In genomic region chr1:114458208-114458777, GRCh38 we compare ENCODE assay signal across 10 cellular contexts. TPM values are rescaled to one million over a fixed set of nuclear protein-coding genes. Genes with fewer than 3 reads are reported as not detected.
DNase-seq lines count a peak whose midpoint lies in the region; ATAC-seq, FAIRE-seq and TF ChIP-seq lines count a peak whose summit lies in the region.
"Had no signal": no experiment of that assay in that cellular context is flagged by ENCODE, and none has a peak within 500 bp of the region (broad histone marks: within the 10 kb centered on the region; RNA-seq: fewer than 3 reads in every experiment).

No MANE protein-coding gene starts in this region.

- H3K79me2 ChIP-seq in endothelial cell of umbilical vein (ENCODE audit: control insufficient read depth, insufficient read depth, low read length): peaks cover 8% of the 10 kb centered on the region

- no peaks in the 10 kb centered on the region for H3K27me3 ChIP-seq in endothelial cell of umbilical vein (ENCODE audit: control insufficient read depth in 2 of 2, insufficient read depth in 2 of 2, low read length in 2 of 2)

- DNase-seq in activated CD4-positive, CD25-positive, alpha-beta regulatory T cell treated with anti-CD3 and anti-CD28 coated beads, Interleukin-2, amount 50 U/mL, for 72 hours: no peak
- DNase-seq in RPMI7951 (ENCODE audit: low read depth) (peak; percentile 63), endothelial cell of umbilical vein (ENCODE audit: low read depth, low spot score) (peak; percentile 76), retinal pigment epithelial cell (ENCODE audit: low read depth) (peak; percentile 74), GM10266 (ENCODE audit: extremely low spot score) (no peak), NCI-H2196 (lab: John Stamatoyannopoulos, UW; ENCODE audit: unreplicated experiment) (no peak), NCI-H2171 (lab: John Stamatoyannopoulos, UW) (no peak)
- DNase-seq: nephron progenitor cell; stimulated activated naive CD4-positive, alpha-beta T cell treated with Interleukin-2 at 50 U/mL for 16 hours had no signal

- peak; percentile 70 for FAIRE-seq in endothelial cell of umbilical vein (lab: Jason Lieb, UNC)

- TF ChIP-seq POLR2A in endothelial cell of umbilical vein (IDR thresholded peaks at IDR 0.05; ENCODE audit: low read depth, low read length): no peak

- peaks cover 5% of the 10 kb centered on the region for H3K9me3 ChIP-seq in endothelial cell of umbilical vein (replicated peaks; ENCODE audit: control insufficient read depth, insufficient read depth, low read length)

- H3K4me1 ChIP-seq in endothelial cell of umbilical vein (ENCODE audit: control insufficient read depth, extremely low read depth, insufficient read depth, low read length): peaks cover 20% of the 10 kb centered on the region

- intact Hi-C loops in endothelial cell of umbilical vein (cut with micrococcal nuclease): no loop called here

- H2AFZ ChIP-seq in endothelial cell of umbilical vein (ENCODE audit: low read depth, low read length): no peak overlapping the region

- TF ChIP-seq CTCF in endothelial cell of umbilical vein (IDR thresholded peaks at IDR 0.05; ENCODE audit: extremely low read depth in 1 of 2, insufficient read depth in 1 of 2, low read depth in 1 of 2, low read length in 2 of 2): no peak
- no peak for TF ChIP-seq CTCF in retinal pigment epithelial cell (conservative IDR thresholded peaks at IDR 0.05; ENCODE audit: low read depth, low read length)
- TF ChIP-seq CTCF in GM10266 (IDR thresholded peaks at IDR 0.05; ENCODE audit: control insufficient read depth, insufficient read depth, low read depth, missing control alignments): no peak

- BruUV-seq in endothelial cell of umbilical vein (replicated peaks; lab: Mats Ljungman, UMichigan): no TSS peak

- CTCF ChIA-PET in endothelial cell of umbilical vein (lab: Charles Lee): interaction anchor here (1.1 kb wide), 1 partner anchor 10 kb away, joined by 3 read pairs; no protein-coding TSS in a partner anchor

- no peak overlapping the region for H3K9ac ChIP-seq in endothelial cell of umbilical vein (replicated peaks; ENCODE audit: extremely low read depth, insufficient read depth, low read length)

- H3K4me3 ChIP-seq in endothelial cell of umbilical vein (replicated peaks in 1 of 3; ENCODE audit: insufficient read depth in 1 of 3, low read depth in 1 of 3, low read length in 3 of 3): no peak overlapping the region
- H3K4me3 ChIP-seq in retinal pigment epithelial cell (ENCODE audit: low read length): no peak overlapping the region

- no peaks in the 10 kb centered on the region for H4K20me1 ChIP-seq in endothelial cell of umbilical vein (replicated peaks; ENCODE audit: control insufficient read depth, extremely low read depth, insufficient read depth, low read length)

- POLR2A ChIA-PET in endothelial cell of umbilical vein (lab: Charles Lee): no interaction called here

- peaks cover 1 to 5% of the 10 kb centered on the region in 2 experiments for H3K36me3 ChIP-seq in endothelial cell of umbilical vein (ENCODE audit: control insufficient read depth in 2 of 2, extremely low read depth in 1 of 2, insufficient read depth in 2 of 2, low read length in 2 of 2)

- H3K4me2 ChIP-seq in endothelial cell of umbilical vein (ENCODE audit: insufficient read depth, low read length): peak overlapping the region; percentile 16

- H3K9me1 ChIP-seq in endothelial cell of umbilical vein (replicated peaks; ENCODE audit: control insufficient read depth, extremely low read depth, insufficient read depth, low read length): no peaks in the 10 kb centered on the region

- peak overlapping the region; percentile 21 for H3K27ac ChIP-seq in endothelial cell of umbilical vein (ENCODE audit: insufficient read depth, low read depth, low read length)

- dilution Hi-C loops in endothelial cell of umbilical vein (cut with MboI; ENCODE audit: extremely low pct_ligation_motif_present, low sequenced_read_pairs): no loop called here

- ATAC-seq in activated CD4-positive, CD25-positive, alpha-beta regulatory T cell treated with anti-CD3 and anti-CD28 coated beads, Interleukin-2, amount 50 U/mL, for 24 hours: peak; percentile 73 to 88

TF ChIP-seq in endothelial cell of umbilical vein, 7 proteins besides CTCF, POLR2A, EP300 and RAD21:
- peak; percentile 45 for TF ChIP-seq JUN (IDR thresholded peaks at IDR 0.05; ENCODE audit: borderline replicate concordance, insufficient read depth, insufficient read length, low read depth)
- peak; percentile 84 for TF ChIP-seq GATA2 (IDR thresholded peaks at IDR 0.05; ENCODE audit: insufficient read depth, insufficient read length, low read depth, low read length)
- peak; percentile 78 for TF ChIP-seq FOS (IDR thresholded peaks at IDR 0.05; ENCODE audit: borderline replicate concordance, insufficient read depth, low read length)
- no peak for TF ChIP-seq POLR2AphosphoS5 (IDR thresholded peaks at IDR 0.05; ENCODE audit: insufficient read depth, low read depth, low read length)

RNA-seq across cellular contexts. Expression of gene TRIM33, which starts 52.7 kb away (rescaled TPM):
- total RNA-seq in RPMI7951 (2014; rRNA removed; shearing (Covaris generic)): 16.1 and 22.3 TPM in 2 replicates
- 29.1 and 29.7 TPM in 2 replicates for total RNA-seq in endothelial cell of umbilical vein
- polyA plus RNA-seq in endothelial cell of umbilical vein: 8.9 and 10.3 TPM in 2 replicates
- 7.2 and 7.4 TPM in 2 replicates for polyA plus RNA-seq in endothelial cell of umbilical vein (2011; cell fraction: cytosol; rRNA removed)
- polyA plus RNA-seq in endothelial cell of umbilical vein (2011; cell fraction: nucleus; rRNA removed): 42.5 and 50.3 TPM in 2 replicates
- 13.6 and 17.9 TPM in 2 replicates for polyA plus RNA-seq in endothelial cell of umbilical vein (2012)
- 39.2 and 42.1 TPM in 2 replicates for polyA minus RNA-seq in endothelial cell of umbilical vein
- 32.9 TPM for polyA minus RNA-seq in endothelial cell of umbilical vein (2011; cell fraction: cytosol; rRNA and poly(A)+ RNA removed)
- polyA minus RNA-seq in endothelial cell of umbilical vein (2011; cell fraction: nucleus; rRNA and poly(A)+ RNA removed): 61.4 and 80.5 TPM in 2 replicates

Comparison
In these comparisons a context has a peak if more than half of its experiments do, and no peak if none do; other contexts are left out.
1. DNase-seq: peak in RPMI7951 (single experiment), endothelial cell of umbilical vein (single experiment) and retinal pigment epithelial cell (single experiment); none in activated CD4-positive, CD25-positive, alpha-beta regulatory T cell treated with anti-CD3 and anti-CD28 coated beads, Interleukin-2, amount 50 U/mL, for 72 hours (single experiment), GM10266 (single experiment), NCI-H2196 (single experiment) and NCI-H2171 (single experiment).